ENCODE assay signal across 1 cellular context in genomic region chr4:70705146-70705855, GRCh38.
TF ChIP-seq lines count a peak whose summit lies in the region.

No MANE protein-coding gene starts in this region.

TF ChIP-seq in GM12878, 131 proteins besides CTCF, POLR2A, EP300 and RAD21 (continued from another document):
- no peak for TF ChIP-seq POLR2AphosphoS5 (IDR thresholded peaks at IDR 0.05; ENCODE audit: low read length)
- peak; percentile 30 for TF ChIP-seq MEF2B (IDR thresholded peaks at IDR 0.05; ENCODE audit: partially characterized antibody, poor library complexity, severe bottlenecking)
- no peak for TF ChIP-seq NRF1 (conservative IDR thresholded peaks at IDR 0.05; ENCODE audit: low read depth, low read length)
- no peak for TF ChIP-seq CHD4 (IDR thresholded peaks at IDR 0.05)
- no peak for TF ChIP-seq SREBF2 (IDR thresholded peaks at IDR 0.05; ENCODE audit: low read length)
- TF ChIP-seq GATAD2B (conservative IDR thresholded peaks at IDR 0.05; ENCODE audit: low read depth): no peak; the same call in none of the 2 replicates
- TF ChIP-seq RELB (IDR thresholded peaks at IDR 0.05; ENCODE audit: low read depth): peak; percentile 47; the same call in 1 of the 2 replicates
- no peak for TF ChIP-seq MLLT1 (IDR thresholded peaks at IDR 0.05)
- TF ChIP-seq MXI1 (IDR thresholded peaks at IDR 0.05; ENCODE audit: low read depth, low read length): 0 out of 2 replicates have a peak, but pooled peaks have one; percentile 64
- TF ChIP-seq TCF12 (IDR thresholded peaks at IDR 0.05; ENCODE audit: low read depth, low read length): no peak
- no peak for TF ChIP-seq KAT2A (conservative IDR thresholded peaks at IDR 0.05; ENCODE audit: control insufficient read depth, low read depth, low read length)
- TF ChIP-seq NFIC (IDR thresholded peaks at IDR 0.05; ENCODE audit: low read depth, low read length): 0 out of 2 replicates have a peak, but pooled peaks have one; percentile 29
- TF ChIP-seq SREBF1 (IDR thresholded peaks at IDR 0.05; ENCODE audit: low read length): no peak
- TF ChIP-seq TBL1XR1 (IDR thresholded peaks at IDR 0.05; ENCODE audit: low read depth, low read length): no peak
- TF ChIP-seq, protein P1, sequence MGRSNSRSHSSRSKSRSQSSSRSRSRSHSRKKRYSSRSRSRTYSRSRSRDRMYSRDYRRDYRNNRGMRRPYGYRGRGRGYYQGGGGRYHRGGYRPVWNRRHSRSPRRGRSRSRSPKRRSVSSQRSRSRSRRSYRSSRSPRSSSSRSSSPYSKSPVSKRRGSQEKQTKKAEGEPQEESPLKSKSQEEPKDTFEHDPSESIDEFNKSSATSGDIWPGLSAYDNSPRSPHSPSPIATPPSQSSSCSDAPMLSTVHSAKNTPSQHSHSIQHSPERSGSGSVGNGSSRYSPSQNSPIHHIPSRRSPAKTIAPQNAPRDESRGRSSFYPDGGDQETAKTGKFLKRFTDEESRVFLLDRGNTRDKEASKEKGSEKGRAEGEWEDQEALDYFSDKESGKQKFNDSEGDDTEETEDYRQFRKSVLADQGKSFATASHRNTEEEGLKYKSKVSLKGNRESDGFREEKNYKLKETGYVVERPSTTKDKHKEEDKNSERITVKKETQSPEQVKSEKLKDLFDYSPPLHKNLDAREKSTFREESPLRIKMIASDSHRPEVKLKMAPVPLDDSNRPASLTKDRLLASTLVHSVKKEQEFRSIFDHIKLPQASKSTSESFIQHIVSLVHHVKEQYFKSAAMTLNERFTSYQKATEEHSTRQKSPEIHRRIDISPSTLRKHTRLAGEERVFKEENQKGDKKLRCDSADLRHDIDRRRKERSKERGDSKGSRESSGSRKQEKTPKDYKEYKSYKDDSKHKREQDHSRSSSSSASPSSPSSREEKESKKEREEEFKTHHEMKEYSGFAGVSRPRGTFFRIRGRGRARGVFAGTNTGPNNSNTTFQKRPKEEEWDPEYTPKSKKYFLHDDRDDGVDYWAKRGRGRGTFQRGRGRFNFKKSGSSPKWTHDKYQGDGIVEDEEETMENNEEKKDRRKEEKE (IDR thresholded peaks at IDR 0.05): no peak
- TF ChIP-seq PAX5 (IDR thresholded peaks at IDR 0.05; ENCODE audit: borderline replicate concordance, low read depth, low read length): no peak
- no peak for TF ChIP-seq KDM1A (IDR thresholded peaks at IDR 0.05; ENCODE audit: borderline replicate concordance)
- TF ChIP-seq EED (IDR thresholded peaks at IDR 0.05; ENCODE audit: low read depth): peak; percentile 56; the same call in 1 of the 2 replicates
- no peak for TF ChIP-seq ATF2 (IDR thresholded peaks at IDR 0.05; ENCODE audit: low read length)
- TF ChIP-seq ATF3 (IDR thresholded peaks at IDR 0.05; ENCODE audit: borderline replicate concordance, extremely low read depth, low read depth, low read length): no peak
- TF ChIP-seq SMARCA5 (IDR thresholded peaks at IDR 0.05): no peak
- no peak for TF ChIP-seq CHD1 (IDR thresholded peaks at IDR 0.05; ENCODE audit: low read depth, low read length)
- peak; percentile 43 to 57; a peak in 3 of 4 replicates for TF ChIP-seq IKZF2 (IDR thresholded peaks at IDR 0.05)
- TF ChIP-seq MTA2 (IDR thresholded peaks at IDR 0.05; ENCODE audit: low read depth): no peak
- TF ChIP-seq CBX3 (IDR thresholded peaks at IDR 0.05; ENCODE audit: borderline replicate concordance, low read depth): no peak
- no peak for TF ChIP-seq RFX5 (IDR thresholded peaks at IDR 0.05; ENCODE audit: low read depth, low read length)
- TF ChIP-seq, protein P2, sequence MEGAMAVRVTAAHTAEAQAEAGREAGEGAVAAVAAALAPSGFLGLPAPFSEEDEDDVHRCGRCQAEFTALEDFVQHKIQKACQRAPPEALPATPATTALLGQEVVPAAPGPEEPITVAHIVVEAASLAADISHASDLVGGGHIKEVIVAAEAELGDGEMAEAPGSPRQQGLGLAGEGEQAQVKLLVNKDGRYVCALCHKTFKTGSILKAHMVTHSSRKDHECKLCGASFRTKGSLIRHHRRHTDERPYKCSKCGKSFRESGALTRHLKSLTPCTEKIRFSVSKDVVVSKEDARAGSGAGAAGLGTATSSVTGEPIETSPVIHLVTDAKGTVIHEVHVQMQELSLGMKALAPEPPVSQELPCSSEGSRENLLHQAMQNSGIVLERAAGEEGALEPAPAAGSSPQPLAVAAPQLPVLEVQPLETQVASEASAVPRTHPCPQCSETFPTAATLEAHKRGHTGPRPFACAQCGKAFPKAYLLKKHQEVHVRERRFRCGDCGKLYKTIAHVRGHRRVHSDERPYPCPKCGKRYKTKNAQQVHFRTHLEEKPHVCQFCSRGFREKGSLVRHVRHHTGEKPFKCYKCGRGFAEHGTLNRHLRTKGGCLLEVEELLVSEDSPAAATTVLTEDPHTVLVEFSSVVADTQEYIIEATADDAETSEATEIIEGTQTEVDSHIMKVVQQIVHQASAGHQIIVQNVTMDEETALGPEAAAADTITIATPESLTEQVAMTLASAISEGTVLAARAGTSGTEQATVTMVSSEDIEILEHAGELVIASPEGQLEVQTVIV (IDR thresholded peaks at IDR 0.05; ENCODE audit: borderline replicate concordance, partially characterized antibody): no peak
- TF ChIP-seq BHLHE40 (IDR thresholded peaks at IDR 0.05; ENCODE audit: borderline replicate concordance in 1 of 2, low read depth in 2 of 2, low read length in 1 of 2): peak in 1 of 2 experiments; percentile 84; a peak in 2 of 4 replicates
- TF ChIP-seq ZSCAN29 (IDR thresholded peaks at IDR 0.05): no peak
- TF ChIP-seq, protein P3, sequence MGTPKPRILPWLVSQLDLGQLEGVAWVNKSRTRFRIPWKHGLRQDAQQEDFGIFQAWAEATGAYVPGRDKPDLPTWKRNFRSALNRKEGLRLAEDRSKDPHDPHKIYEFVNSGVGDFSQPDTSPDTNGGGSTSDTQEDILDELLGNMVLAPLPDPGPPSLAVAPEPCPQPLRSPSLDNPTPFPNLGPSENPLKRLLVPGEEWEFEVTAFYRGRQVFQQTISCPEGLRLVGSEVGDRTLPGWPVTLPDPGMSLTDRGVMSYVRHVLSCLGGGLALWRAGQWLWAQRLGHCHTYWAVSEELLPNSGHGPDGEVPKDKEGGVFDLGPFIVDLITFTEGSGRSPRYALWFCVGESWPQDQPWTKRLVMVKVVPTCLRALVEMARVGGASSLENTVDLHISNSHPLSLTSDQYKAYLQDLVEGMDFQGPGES (IDR thresholded peaks at IDR 0.05): no peak
- no peak for TF ChIP-seq NFXL1 (IDR thresholded peaks at IDR 0.05; ENCODE audit: borderline replicate concordance)
- TF ChIP-seq KLF5 (IDR thresholded peaks at IDR 0.05; ENCODE audit: partially characterized antibody): no peak
